Comparison of ENCODE assay signal across 7 cellular contexts in the genomic region with DNA sequence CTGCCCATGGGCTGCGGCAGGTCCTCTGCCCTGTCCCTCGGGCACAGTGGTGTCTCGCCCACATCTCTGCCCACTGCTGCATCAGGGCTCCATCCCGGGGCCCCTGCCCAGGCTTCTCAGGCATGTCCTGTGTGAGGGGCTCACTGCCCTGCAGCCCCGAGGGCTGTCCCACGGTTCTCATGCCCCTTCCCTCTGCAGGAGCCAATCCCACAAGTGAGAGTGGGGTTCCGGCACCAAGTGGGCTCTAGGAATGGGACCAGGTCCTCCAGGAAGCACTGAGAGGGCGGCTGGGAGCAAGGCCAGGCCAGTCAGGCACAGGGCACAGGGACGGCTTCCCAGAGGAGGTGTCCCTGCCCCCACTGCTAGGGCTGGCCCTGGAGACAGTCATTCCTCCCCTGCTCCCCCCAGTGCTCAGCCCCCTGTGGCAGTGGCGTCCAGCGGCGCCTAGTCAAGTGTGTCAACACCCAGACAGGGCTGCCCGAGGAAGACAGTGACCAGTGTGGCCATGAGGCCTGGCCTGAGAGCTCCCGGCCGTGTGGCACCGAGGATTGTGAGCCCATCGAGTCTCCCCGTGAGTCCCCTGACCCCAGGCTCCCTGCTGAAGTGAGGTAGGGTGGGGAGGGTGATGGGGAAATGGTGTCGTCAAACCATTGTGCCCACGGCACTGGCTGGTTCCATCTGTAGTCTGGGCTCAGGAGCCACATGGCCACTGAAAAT.
DNase-seq lines count a peak whose midpoint lies in the region; ATAC-seq, FAIRE-seq and TF ChIP-seq lines count a peak whose summit lies in the region.
"Not testable (repeated sequence)": the region's sequence is repeated elsewhere in the genome, so short reads cannot be mapped to it uniquely, and the experiment has no call there.

No MANE protein-coding gene starts in this region.

- not testable (repeated sequence) for H2AK5ac ChIP-seq in neuronal stem cell (ENCODE audit: low read depth, low read length)

- H3K36me3 Mint-ChIP-seq in activated naive CD4-positive, alpha-beta T cell treated with anti-CD3 and anti-CD28 coated beads, Interleukin-2, amount 10 ng/mL, durations not matched to agents 7 days and 5 days, result not testable (repeated sequence)

- not testable (repeated sequence) for H3K9me3 Mint-ChIP-seq in activated naive CD4-positive, alpha-beta T cell treated with anti-CD3 and anti-CD28 coated beads, Interleukin-2, amount 10 ng/mL, durations not matched to agents 7 days and 5 days

- H3K27ac ChIP-seq in RWPE1, result peak overlapping the region; percentile 88
- peak overlapping the region in 3 of 4 donors; percentile 75 to 81 (median 81) for H3K27ac ChIP-seq in esophagus muscularis mucosa (replicated peaks in 1 of 4)
- not testable (repeated sequence) for H3K27ac ChIP-seq in lower lobe of right lung; neuronal stem cell (replicated peaks; ENCODE audit: low read length)
- peak overlapping the region; percentile 31 for H3K27ac ChIP-seq in stomach smooth muscle (ENCODE audit: low read length)

- H3K4me1 Mint-ChIP-seq in activated naive CD4-positive, alpha-beta T cell treated with anti-CD3 and anti-CD28 coated beads, Interleukin-2, amount 10 ng/mL, durations not matched to agents 7 days and 5 days, result peaks cover 17% of the 10 kb centered on the region

- not testable (repeated sequence) for H3K9me3 ChIP-seq in esophagus muscularis mucosa; lower lobe of right lung; neuronal stem cell (replicated peaks in 1 of 2; ENCODE audit: control insufficient read depth in 2 of 2, insufficient read depth in 1 of 2, low read depth in 1 of 2, low read length in 2 of 2); stomach smooth muscle (ENCODE audit: control insufficient read depth in 2 of 2, low read length in 2 of 2)

- intact Hi-C loops in esophagus muscularis mucosa (cut with DNase I); lower lobe of right lung (cut with DNase I): not testable (repeated sequence)

- H2BK5ac ChIP-seq in neuronal stem cell (ENCODE audit: low read length), result not testable (repeated sequence)

- H3K79me1 ChIP-seq in neuronal stem cell (ENCODE audit: low read depth, low read length), result not testable (repeated sequence)

- not testable (repeated sequence) for TF ChIP-seq POLR2A in GM12891 (IDR thresholded peaks at IDR 0.05; ENCODE audit: low read depth, low read length); esophagus muscularis mucosa (IDR thresholded peaks at IDR 0.05; ENCODE audit: low read depth)

- peak; percentile 91 for FAIRE-seq in GM12891 (lab: Jason Lieb, UNC)

- not testable (repeated sequence) for H2AFZ ChIP-seq in neuronal stem cell (ENCODE audit: low read length)

- H2BK12ac ChIP-seq in neuronal stem cell (ENCODE audit: low read length), result not testable (repeated sequence)

- not testable (repeated sequence) for H3K27me3 ChIP-seq in esophagus muscularis mucosa; lower lobe of right lung (ENCODE audit: low read depth); neuronal stem cell (ENCODE audit: control insufficient read depth in 3 of 3, insufficient read depth in 3 of 3, low read depth in 1 of 3, low read length in 3 of 3); stomach smooth muscle (ENCODE audit: control insufficient read depth in 1 of 2, insufficient read depth in 2 of 2, low read length in 2 of 2)

- H3K4me1 ChIP-seq in esophagus muscularis mucosa (peaks cover 47 to 58% (median 56%) of the 10 kb centered on the region in 4 donors), lower lobe of right lung (peaks cover 29% of the 10 kb centered on the region), neuronal stem cell (ENCODE audit: control insufficient read depth in 2 of 2, insufficient read depth in 1 of 2, low read depth in 1 of 2, low read length in 2 of 2) (peaks cover 10 to 21% of the 10 kb centered on the region in 2 donors), stomach smooth muscle (ENCODE audit: control insufficient read depth, insufficient read depth, low read length) (peaks cover 59% of the 10 kb centered on the region)

- peak overlapping the region; percentile 73 for H3K23ac ChIP-seq in neuronal stem cell (ENCODE audit: low read depth, low read length, poor library complexity)

- not testable (repeated sequence) for H3K27me3 Mint-ChIP-seq in activated naive CD4-positive, alpha-beta T cell treated with anti-CD3 and anti-CD28 coated beads, Interleukin-2, amount 10 ng/mL, durations not matched to agents 7 days and 5 days

- WGBS in esophagus muscularis mucosa, result 81% methylated on average over 5 of the region's 20 CpGs
- no CpG with 5 or more reads among the region's 20 CpGs for WGBS in neuronal stem cell (ENCODE audit: extremely low coverage in 2 of 2, insufficient read length in 2 of 2, insufficient replicate concordance in 1 of 2), 2 donors

- H3K36me3 ChIP-seq in esophagus muscularis mucosa; neuronal stem cell (replicated peaks in 1 of 2; ENCODE audit: control insufficient read depth in 2 of 2, insufficient read depth in 2 of 2, low read length in 2 of 2); stomach smooth muscle (ENCODE audit: control insufficient read depth in 2 of 2, insufficient read depth in 2 of 2, low read length in 2 of 2): not testable (repeated sequence)
- peaks cover 11% of the 10 kb centered on the region for H3K36me3 ChIP-seq in lower lobe of right lung

- peak overlapping the region; percentile 38 for H3K14ac ChIP-seq in neuronal stem cell (ENCODE audit: low read length)

- peak overlapping the region; percentile 83 for H3K18ac ChIP-seq in neuronal stem cell (ENCODE audit: low read length)

- POLR2A ChIA-PET in RWPE1 (lab: Yijun Ruan, JAX; ENCODE audit: low non-redundant PET), result not testable (repeated sequence)

- ATAC-seq in lower lobe of right lung, result not testable (repeated sequence)

- not testable (repeated sequence) for H2BK15ac ChIP-seq in neuronal stem cell (ENCODE audit: low read length)

- not testable (repeated sequence) for H3K4ac ChIP-seq in neuronal stem cell (ENCODE audit: low read length)

- H3K4me3 Mint-ChIP-seq in activated naive CD4-positive, alpha-beta T cell treated with anti-CD3 and anti-CD28 coated beads, Interleukin-2, amount 10 ng/mL, durations not matched to agents 7 days and 5 days, result not testable (repeated sequence)

- TF ChIP-seq EP300 in esophagus muscularis mucosa (IDR thresholded peaks at IDR 0.05), result not testable (repeated sequence)

- H3K27ac Mint-ChIP-seq in activated naive CD4-positive, alpha-beta T cell treated with anti-CD3 and anti-CD28 coated beads, Interleukin-2, amount 10 ng/mL, durations not matched to agents 7 days and 5 days, result peak overlapping the region; percentile 14

- not testable (repeated sequence) for H4K8ac ChIP-seq in neuronal stem cell (ENCODE audit: low read depth, low read length)

- H3K9ac ChIP-seq in neuronal stem cell (ENCODE audit: low read depth, low read length, poor library complexity) (peak overlapping the region; percentile 21), stomach smooth muscle (ENCODE audit: low read length in 2 of 2) (peak overlapping the region in 1 of 2 donors; percentile 28)

- H3K4me2 ChIP-seq in neuronal stem cell (ENCODE audit: insufficient read depth, low read length, poor library complexity, severe bottlenecking), result not testable (repeated sequence)

- H2BK120ac ChIP-seq in neuronal stem cell (ENCODE audit: low read depth, low read length), result not testable (repeated sequence)

- not testable (repeated sequence) for H3K4me3 ChIP-seq in esophagus muscularis mucosa; lower lobe of right lung; neuronal stem cell (ENCODE audit: low read length in 2 of 2); stomach smooth muscle (ENCODE audit: low read length in 2 of 2)

- not testable (repeated sequence) for TF ChIP-seq CTCF in RWPE1 (conservative IDR thresholded peaks at IDR 0.05; ENCODE audit: low read depth); esophagus muscularis mucosa (IDR thresholded peaks at IDR 0.05); lower lobe of right lung (IDR thresholded peaks at IDR 0.05)

- not testable (repeated sequence) for DNase-seq in GM12891 (ENCODE audit: insufficient read length, low spot score); RWPE1 (ENCODE audit: low spot score); activated naive CD4-positive, alpha-beta T cell treated with anti-CD3 and anti-CD28 coated beads, Interleukin-2, amount 10 ng/mL, durations not matched to agents 7 days and 5 days; esophagus muscularis mucosa (ENCODE audit: extremely low spot score); neuronal stem cell (ENCODE audit: low spot score)
- peak; percentile 38 for DNase-seq in lower lobe of right lung

- CTCF ChIA-PET in RWPE1 (lab: Yijun Ruan, JAX), result not testable (repeated sequence)
- CTCF ChIA-PET in activated naive CD4-positive, alpha-beta T cell treated with anti-CD3 and anti-CD28 coated beads, Interleukin-2, amount 10 ng/mL, durations not matched to agents 7 days and 5 days (lab: Charles Lee), result interaction anchor here (0.7 kb wide), 1 partner anchor 79 kb away, joined by 3 read pairs; no protein-coding TSS in a partner anchor

- H4K91ac ChIP-seq in neuronal stem cell (ENCODE audit: low read depth, low read length, poor library complexity), result not testable (repeated sequence)
